In genomic region chr3:39255503-39256325, GRCh38 we compare ENCODE assay signal across 8 cellular contexts. TPM values are rescaled to one million over a fixed set of nuclear protein-coding genes. Genes with fewer than 3 reads are reported as not detected.
DNase-seq lines count a peak whose midpoint lies in the region; ATAC-seq and TF ChIP-seq lines count a peak whose summit lies in the region.

No MANE protein-coding gene starts in this region.

- H3K27me3 ChIP-seq in transverse colon = no peaks in the 10 kb centered on the region

- TF ChIP-seq CTCF in transverse colon (IDR thresholded peaks at IDR 0.05) = no peak

- TF ChIP-seq POLR2A in transverse colon (IDR thresholded peaks at IDR 0.05) = no peak

- no peak for TF ChIP-seq EP300 in transverse colon (IDR thresholded peaks at IDR 0.05; ENCODE audit: low read depth)

- no peaks in the 10 kb centered on the region for H3K36me3 Mint-ChIP-seq in activated T-cell treated with anti-CD3 and anti-CD28 coated beads, Interleukin-2, amount 50 U/mL, for 72 hours (ENCODE audit: insufficient read depth in 2 of 2)

- peaks cover 24% of the 10 kb centered on the region for H3K27me3 Mint-ChIP-seq in activated T-cell treated with anti-CD3 and anti-CD28 coated beads, Interleukin-2, amount 50 U/mL, for 72 hours (ENCODE audit: low read depth)

- peaks cover 0 to 10% (median 0%) of the 10 kb centered on the region in 4 donors for H3K4me1 ChIP-seq in transverse colon

- peak overlapping the region; percentile 34; the same call in 1 of the 2 replicates for H3K4me3 ChIP-seq in GM08714 (ENCODE audit: low read length)
- no peak overlapping the region for H3K4me3 ChIP-seq in transverse colon

- ATAC-seq in GM19395 (IDR thresholded peaks at IDR 0.05; ENCODE audit: unreplicated experiment) (peak; percentile 99), HG03354 (IDR thresholded peaks at IDR 0.05; ENCODE audit: poor library complexity, severe bottlenecking, unreplicated experiment) (peak; percentile 99)
- ATAC-seq in activated T-cell treated with anti-CD3 and anti-CD28 coated beads, Interleukin-2, amount 50 U/mL, for 72 hours (replicated peaks in 1 of 2) = peak; percentile 68 to 76

- in situ Hi-C loops in transverse colon (cut with MboI; ENCODE audit: low pct_ligation_motif_present in 1 of 4, low pct_unique_long_range_greater_than_20kb in 1 of 4, low sequenced_read_pairs in 3 of 4) = no loop called here

- peaks cover 34% of the 10 kb centered on the region for H3K4me1 Mint-ChIP-seq in activated T-cell treated with anti-CD3 and anti-CD28 coated beads, Interleukin-2, amount 50 U/mL, for 72 hours (ENCODE audit: low read depth)

- intact Hi-C loops in transverse colon (cut with DNase I; ENCODE audit: low total_unique reads) = no loop called here

- H3K4me3 Mint-ChIP-seq in activated T-cell treated with anti-CD3 and anti-CD28 coated beads, Interleukin-2, amount 50 U/mL, for 72 hours = peak overlapping the region in 1 of 2 donors; percentile 66

- no peak overlapping the region for H3K27ac Mint-ChIP-seq in activated T-cell treated with anti-CD3 and anti-CD28 coated beads, Interleukin-2, amount 50 U/mL, for 72 hours

- H3K27ac ChIP-seq in transverse colon = peak overlapping the region in 1 of 4 donors; percentile 36

- WGBS in transverse colon (ENCODE audit: low coverage in 1 of 2), 2 donors = 58 to 61% methylated on average over 4 to 5 of the region's 5 CpGs

- H3K9me3 ChIP-seq in transverse colon = no peaks in the 10 kb centered on the region

- no peak for DNase-seq in activated T-cell treated with anti-CD3 and anti-CD28 coated beads, Interleukin-2, amount 50 U/mL, for 72 hours
- peak; percentile 49 for DNase-seq in transverse colon
- DNase-seq in NCI-H69 (lab: John Stamatoyannopoulos, UW) = no peak
- no peak for DNase-seq in DMS153 (lab: John Stamatoyannopoulos, UW)
- no peak for DNase-seq in AG08396 (ENCODE audit: low spot score)

- H3K9me3 Mint-ChIP-seq in activated T-cell treated with anti-CD3 and anti-CD28 coated beads, Interleukin-2, amount 50 U/mL, for 72 hours = no peaks in the 10 kb centered on the region

- H3K36me3 ChIP-seq in transverse colon = no peaks in the 10 kb centered on the region

RNA-seq across cellular contexts. Expression of gene CX3CR1, which starts 24.1 kb away (rescaled TPM):
- 1 to 10 TPM in 1 of 2 donors, under 1 TPM in 1; 0.79 to 2.7 TPM for total RNA-seq in activated T-cell treated with anti-CD3 and anti-CD28 coated beads, Interleukin-2, amount 50 U/mL, for 72 hours
- under 1 TPM in 1 of 4 donors, not detected in 3; 0.32 TPM for total RNA-seq in transverse colon
